Comparison of ENCODE assay signal across 2 cellular contexts in genomic region chr5:10253390-10253789, GRCh38.
TF ChIP-seq lines count a peak whose summit lies in the region.

No MANE protein-coding gene starts in this region.

TF ChIP-seq in A549, 52 proteins besides CTCF, POLR2A, EP300 and RAD21:
- TF ChIP-seq HEYL (CRISPR knock-in tag; IDR thresholded peaks at IDR 0.05) (no peak), PHF8 (IDR thresholded peaks at IDR 0.05; ENCODE audit: borderline replicate concordance, low read depth) (no peak), HES2 (IDR thresholded peaks at IDR 0.05) (no peak), JUN (IDR thresholded peaks at IDR 0.05) (no peak), REST (IDR thresholded peaks at IDR 0.05) (no peak), ZNF302 (CRISPR knock-in tag; IDR thresholded peaks at IDR 0.05) (no peak), ZSCAN20 (CRISPR knock-in tag; IDR thresholded peaks at IDR 0.05) (no peak), NPAS2 (CRISPR knock-in tag; IDR thresholded peaks at IDR 0.05; ENCODE audit: borderline replicate concordance) (no peak), JUNB (IDR thresholded peaks at IDR 0.05) (no peak), BHLHE40 (IDR thresholded peaks at IDR 0.05; ENCODE audit: low read depth, low read length) (no peak), TFCP2L1 (CRISPR knock-in tag; IDR thresholded peaks at IDR 0.05) (no peak), HDAC2 (IDR thresholded peaks at IDR 0.05) (no peak), EHF (CRISPR knock-in tag; IDR thresholded peaks at IDR 0.05) (no peak), GATA3 (IDR thresholded peaks at IDR 0.05; ENCODE audit: borderline replicate concordance) (no peak), MYC (IDR thresholded peaks at IDR 0.05; ENCODE audit: borderline replicate concordance, low read length) (no peak)

TF ChIP-seq in WTC11, 78 proteins besides CTCF, POLR2A, EP300 and RAD21:
- no peak for TF ChIP-seq OVOL2 (CRISPR knock-in tag; IDR thresholded peaks at IDR 0.05; ENCODE audit: borderline replicate concordance)
- TF ChIP-seq E2F4 (CRISPR knock-in tag; IDR thresholded peaks at IDR 0.05; ENCODE audit: borderline replicate concordance, low read depth) = no peak
- TF ChIP-seq CREB1 (CRISPR knock-in tag; IDR thresholded peaks at IDR 0.05) = no peak
- no peak for TF ChIP-seq FOXJ3 (CRISPR knock-in tag; IDR thresholded peaks at IDR 0.05; ENCODE audit: borderline replicate concordance)
- no peak for TF ChIP-seq MYBL2 (CRISPR knock-in tag; IDR thresholded peaks at IDR 0.05)
- TF ChIP-seq CDX4 (CRISPR knock-in tag; IDR thresholded peaks at IDR 0.05; ENCODE audit: borderline replicate concordance) = no peak
- no peak for TF ChIP-seq E2F1 (CRISPR knock-in tag; IDR thresholded peaks at IDR 0.05)
- no peak for TF ChIP-seq TEAD4 (CRISPR knock-in tag; IDR thresholded peaks at IDR 0.05)
